ENCODE assay signal across 17 cellular contexts in genomic region chr14:79578470-79578869, GRCh38.
DNase-seq lines count a peak whose midpoint lies in the region; ATAC-seq and TF ChIP-seq lines count a peak whose summit lies in the region.
"Had no signal": no experiment of that assay in that cellular context is flagged by ENCODE, and none has a peak within 500 bp of the region (broad histone marks: within the 10 kb centered on the region; RNA-seq: fewer than 3 reads in every experiment).

No MANE protein-coding gene starts in this region.

- POLR2A ChIA-PET in A673 (lab: Charles Lee; ENCODE audit: low non-redundant PET): no interaction called here

- H4K8ac ChIP-seq in neuronal stem cell (ENCODE audit: low read depth, low read length): no peak overlapping the region

- WGBS in neuronal stem cell (ENCODE audit: extremely low coverage in 2 of 2, insufficient read length in 2 of 2, insufficient replicate concordance in 1 of 2), 2 donors: no CpG with 5 or more reads among the region's 3 CpGs
- 72 to 82% (median 76%) methylated on average over 2 to 3 of the region's 3 CpGs for WGBS in adrenal gland, 4 donors

- H3K79me1 ChIP-seq in neuronal stem cell (ENCODE audit: low read depth, low read length): no peaks in the 10 kb centered on the region

- H3K27ac Mint-ChIP-seq in chondrocyte (ENCODE audit: unreplicated experiment): peak overlapping the region; percentile 59
- H3K27ac Mint-ChIP-seq: H9 had no signal

- no peaks in the 10 kb centered on the region for H3K79me2 ChIP-seq in Karpas-422 (ENCODE audit: low read length)

- no peak overlapping the region for H3K18ac ChIP-seq in neuronal stem cell (ENCODE audit: low read length)

- ATAC-seq in HG03442 (IDR thresholded peaks at IDR 0.05; ENCODE audit: unreplicated experiment): no peak

- no peak for TF ChIP-seq POLR2A in adrenal gland (IDR thresholded peaks at IDR 0.05)

- H2BK15ac ChIP-seq in neuronal stem cell (ENCODE audit: low read length): no peak overlapping the region

- intact Hi-C loops in A673 (cut with micrococcal nuclease; ENCODE audit: unreplicated experiment) (no loop called here), adrenal gland (cut with DNase I) (no loop called here)

- no peaks in the 10 kb centered on the region for H3K9me3 Mint-ChIP-seq in chondrocyte (ENCODE audit: low read depth)
- H3K9me3 Mint-ChIP-seq: H9 had no signal

- H4K91ac ChIP-seq in neuronal stem cell (ENCODE audit: low read depth, low read length, poor library complexity): no peak overlapping the region

- no peak for TF ChIP-seq CTCF in A673 (conservative IDR thresholded peaks at IDR 0.05; ENCODE audit: low read depth, low read length)
- no peak for TF ChIP-seq CTCF in chondrocyte (IDR thresholded peaks at IDR 0.05)
- no peak for TF ChIP-seq CTCF in adrenal gland (IDR thresholded peaks at IDR 0.05)

- H3K23ac ChIP-seq in neuronal stem cell (ENCODE audit: low read depth, low read length, poor library complexity): no peak overlapping the region

- H3K4me2 ChIP-seq in neuronal stem cell (ENCODE audit: insufficient read depth, low read length, poor library complexity, severe bottlenecking) (no peak overlapping the region), Karpas-422 (ENCODE audit: low read depth, low read length, poor library complexity, severe bottlenecking) (no peak overlapping the region)

- H3K27ac ChIP-seq in A673 (ENCODE audit: low read depth, low read length, poor library complexity, severe bottlenecking) (no peak overlapping the region), neuronal stem cell (replicated peaks; ENCODE audit: low read length) (no peak overlapping the region), Karpas-422 (ENCODE audit: low read length) (no peak overlapping the region), adrenal gland (no peak overlapping the region)

- no peak overlapping the region for H2BK12ac ChIP-seq in neuronal stem cell (ENCODE audit: low read length)

- peaks cover 55% of the 10 kb centered on the region for H3K4me1 Mint-ChIP-seq in chondrocyte (ENCODE audit: low read depth)

- DNase-seq in A673 (ENCODE audit: low spot score) (peak; percentile 90), NCI-H2227 (lab: John Stamatoyannopoulos, UW; ENCODE audit: unreplicated experiment) (peak; percentile 58), chondrocyte (ENCODE audit: low spot score) (no peak), neuronal stem cell (ENCODE audit: low spot score) (no peak), Karpas-422 (no peak), adrenal gland (no peak)
- DNase-seq in activated effector memory CD4-positive, alpha-beta T cell treated with anti-CD3 and anti-CD28 coated beads, Interleukin-2, amount 50 U/mL, for 16 hours: no peak
- DNase-seq: 8988T, C1 segment of cervical spinal cord, DND-41, H9, Kasumi-1, NCI-H187, NCI-H774, RPMI8226, SIG-M5 had no signal

- H2AK5ac ChIP-seq in neuronal stem cell (ENCODE audit: low read depth, low read length): no peak overlapping the region

- H3K4ac ChIP-seq in neuronal stem cell (ENCODE audit: low read length): no peak overlapping the region

- no peak overlapping the region for H3K9ac ChIP-seq in neuronal stem cell (ENCODE audit: low read depth, low read length, poor library complexity)
- H3K9ac ChIP-seq in Karpas-422 (ENCODE audit: low read length): no peak overlapping the region

- H2AFZ ChIP-seq in neuronal stem cell (ENCODE audit: low read length) (peak overlapping the region; percentile 21), Karpas-422 (ENCODE audit: low read length) (no peak overlapping the region)

- H2BK5ac ChIP-seq in neuronal stem cell (ENCODE audit: low read length): no peak overlapping the region

- peaks cover 66% of the 10 kb centered on the region for H3K4me1 ChIP-seq in A673 (ENCODE audit: insufficient read depth, low read length, poor library complexity, severe bottlenecking)
- H3K4me1 ChIP-seq in neuronal stem cell (ENCODE audit: control insufficient read depth in 2 of 2, insufficient read depth in 1 of 2, low read depth in 1 of 2, low read length in 2 of 2): peaks cover 5 to 17% of the 10 kb centered on the region in 2 donors
- peaks cover 14% of the 10 kb centered on the region for H3K4me1 ChIP-seq in Karpas-422 (ENCODE audit: low read length)
- peaks cover 0 to 7% of the 10 kb centered on the region in 2 donors for H3K4me1 ChIP-seq in adrenal gland (replicated peaks in 1 of 2)

- no peaks in the 10 kb centered on the region for H3K36me3 ChIP-seq in A673 (ENCODE audit: insufficient read depth, low read length, poor library complexity, severe bottlenecking)
- no peaks in the 10 kb centered on the region for H3K36me3 ChIP-seq in neuronal stem cell (replicated peaks in 1 of 2; ENCODE audit: control insufficient read depth in 2 of 2, insufficient read depth in 2 of 2, low read length in 2 of 2)
- H3K36me3 ChIP-seq in Karpas-422 (ENCODE audit: insufficient read depth, low read length): no peaks in the 10 kb centered on the region
- H3K36me3 ChIP-seq in adrenal gland (replicated peaks in 1 of 2): no peaks in the 10 kb centered on the region

- no peaks in the 10 kb centered on the region for H4K20me1 ChIP-seq in Karpas-422 (ENCODE audit: insufficient read depth, low read depth, low read length)

- H3K14ac ChIP-seq in neuronal stem cell (ENCODE audit: low read length): no peak overlapping the region

- H3K36me3 Mint-ChIP-seq in chondrocyte (ENCODE audit: low read depth): no peaks in the 10 kb centered on the region

- no peaks in the 10 kb centered on the region for H3K27me3 Mint-ChIP-seq in chondrocyte (ENCODE audit: low read depth)

- CTCF ChIA-PET in A673 (lab: Charles Lee): interaction anchor here (0.7 kb wide), 1 partner anchor 35 kb away, joined by 3 read pairs; no protein-coding TSS in a partner anchor

- no peak overlapping the region for H2BK120ac ChIP-seq in neuronal stem cell (ENCODE audit: low read depth, low read length)

- no peaks in the 10 kb centered on the region for H3K9me2 ChIP-seq in Karpas-422 (replicated peaks; ENCODE audit: insufficient read depth, low read length)

- H3K27me3 ChIP-seq in A673 (replicated peaks; ENCODE audit: insufficient read depth, low read depth, low read length, poor library complexity): no peaks in the 10 kb centered on the region
- no peaks in the 10 kb centered on the region for H3K27me3 ChIP-seq in neuronal stem cell (ENCODE audit: control insufficient read depth in 3 of 3, insufficient read depth in 3 of 3, low read depth in 1 of 3, low read length in 3 of 3)
- no peaks in the 10 kb centered on the region for H3K27me3 ChIP-seq in Karpas-422 (ENCODE audit: low read length)
- H3K27me3 ChIP-seq in adrenal gland: no peaks in the 10 kb centered on the region

- H3K4me3 Mint-ChIP-seq in chondrocyte (ENCODE audit: unreplicated experiment): no peak overlapping the region
- H3K4me3 Mint-ChIP-seq: H9 had no signal

- H3K9me3 ChIP-seq in A673 (ENCODE audit: low read depth, low read length, poor library complexity, severe bottlenecking): no peaks in the 10 kb centered on the region
- no peaks in the 10 kb centered on the region for H3K9me3 ChIP-seq in neuronal stem cell (replicated peaks in 1 of 2; ENCODE audit: control insufficient read depth in 2 of 2, insufficient read depth in 1 of 2, low read depth in 1 of 2, low read length in 2 of 2)
- H3K9me3 ChIP-seq in Karpas-422 (ENCODE audit: low read length): no peaks in the 10 kb centered on the region
- no peaks in the 10 kb centered on the region for H3K9me3 ChIP-seq in adrenal gland (replicated peaks in 1 of 3)

- no TSS peak for BruUV-seq in A673 (replicated peaks; lab: Mats Ljungman, UMichigan)

- H3K4me3 ChIP-seq in A673 (ENCODE audit: low read depth, low read length, poor library complexity, severe bottlenecking) (no peak overlapping the region), neuronal stem cell (ENCODE audit: low read length in 2 of 2) (no peak overlapping the region), Karpas-422 (ENCODE audit: low read length) (no peak overlapping the region), adrenal gland (no peak overlapping the region)

Comparison
In these comparisons a context has a peak if more than half of its experiments do, and no peak if none do; other contexts are left out.
1. DNase-seq: peak in A673 (single experiment) and NCI-H2227 (single experiment); none in chondrocyte (single experiment), neuronal stem cell (single experiment), Karpas-422 (single experiment), activated effector memory CD4-positive, alpha-beta T cell treated with anti-CD3 and anti-CD28 coated beads, Interleukin-2, amount 50 U/mL, for 16 hours (single experiment) and adrenal gland (0 of 7).